11 cellular contexts compared by ENCODE assay signal in genomic region chrX:38811515-38812239, GRCh38. TPM values are rescaled to one million over a fixed set of nuclear protein-coding genes. Genes with fewer than 3 reads are reported as not detected.
DNase-seq lines count a peak whose midpoint lies in the region; ATAC-seq lines count a peak whose summit lies in the region.
"Had no signal": no experiment of that assay in that cellular context is flagged by ENCODE, and none has a peak within 500 bp of the region (broad histone marks: within the 10 kb centered on the region; RNA-seq: fewer than 3 reads in every experiment).

No MANE protein-coding gene starts in this region.

- DNase-seq in activated T-cell treated with anti-CD3 and anti-CD28 coated beads, Interleukin-2, amount 50 U/mL, for 72 hours, result peak in 1 of 2 donors; percentile 27
- DNase-seq in activated T-cell treated with anti-CD3 and anti-CD28 coated beads for 4 hours (no peak), DMS153 treated with DMSO at 0.1 percent for 48 hours (lab: John Stamatoyannopoulos, UW; ENCODE audit: unreplicated experiment) (no peak), SW 1271 (lab: John Stamatoyannopoulos, UW) (no peak)
- no peak for DNase-seq in effector memory CD4-positive, alpha-beta T cell
- DNase-seq: NCI-H1048, NCI-H69 had no signal

- no peaks in the 10 kb centered on the region for H3K9me3 ChIP-seq in effector memory CD4-positive, alpha-beta T cell (ENCODE audit: control insufficient read depth, low read length)

- no peaks in the 10 kb centered on the region for H3K27me3 Mint-ChIP-seq in activated T-cell treated with anti-CD3 and anti-CD28 coated beads, Interleukin-2, amount 50 U/mL, for 72 hours (ENCODE audit: low read depth)
- no peaks in the 10 kb centered on the region for H3K27me3 Mint-ChIP-seq in T-helper 1 cell treated with Interleukin-12 subunit alpha and Interleukin-12 subunit beta and Interleukin-4 antibody, amounts not matched to agents 30 μg/mL and 1 μg/mL, for 36 hours (ENCODE audit: low read depth)
- no peaks in the 10 kb centered on the region for H3K27me3 Mint-ChIP-seq in stimulated activated naive CD8-positive, alpha-beta T cell treated with anti-CD3 and anti-CD28 coated beads, Interleukin-15, Interleukin-2, amounts not matched to agents 100 ng/mL and 50 ng/mL, for 24 hours
- H3K27me3 Mint-ChIP-seq: dendritic cell treated with granulocyte-macrophage colony-stimulating factor and Interleukin-4, amounts not matched to agents 40 ng/mL and 50 ng/mL, for 4 days had no signal

- H3K27me3 ChIP-seq in effector memory CD4-positive, alpha-beta T cell (replicated peaks; ENCODE audit: control insufficient read depth, insufficient read depth, low read length, poor library complexity, severe bottlenecking), result no peaks in the 10 kb centered on the region

- peaks cover 0 to 1% of the 10 kb centered on the region in 2 donors for H3K9me3 Mint-ChIP-seq in activated T-cell treated with anti-CD3 and anti-CD28 coated beads, Interleukin-2, amount 50 U/mL, for 72 hours
- H3K9me3 Mint-ChIP-seq in T-helper 1 cell treated with Interleukin-12 subunit alpha and Interleukin-12 subunit beta and Interleukin-4 antibody, amounts not matched to agents 30 μg/mL and 1 μg/mL, for 36 hours, result peaks cover 5% of the 10 kb centered on the region
- H3K9me3 Mint-ChIP-seq in stimulated activated naive CD8-positive, alpha-beta T cell treated with anti-CD3 and anti-CD28 coated beads, Interleukin-15, Interleukin-2, amounts not matched to agents 100 ng/mL and 50 ng/mL, for 24 hours, result no peaks in the 10 kb centered on the region
- H3K9me3 Mint-ChIP-seq: dendritic cell treated with granulocyte-macrophage colony-stimulating factor and Interleukin-4, amounts not matched to agents 40 ng/mL and 50 ng/mL, for 4 days had no signal

- H3K36me3 Mint-ChIP-seq in activated T-cell treated with anti-CD3 and anti-CD28 coated beads, Interleukin-2, amount 50 U/mL, for 72 hours (ENCODE audit: insufficient read depth in 2 of 2), result peaks cover 2 to 15% of the 10 kb centered on the region in 2 donors
- H3K36me3 Mint-ChIP-seq in T-helper 1 cell treated with Interleukin-12 subunit alpha and Interleukin-12 subunit beta and Interleukin-4 antibody, amounts not matched to agents 30 μg/mL and 1 μg/mL, for 36 hours (ENCODE audit: low read depth), result peaks cover 4% of the 10 kb centered on the region
- H3K36me3 Mint-ChIP-seq in stimulated activated naive CD8-positive, alpha-beta T cell treated with anti-CD3 and anti-CD28 coated beads, Interleukin-15, Interleukin-2, amounts not matched to agents 100 ng/mL and 50 ng/mL, for 24 hours (ENCODE audit: low read depth), result peaks cover 6% of the 10 kb centered on the region

- H3K27ac ChIP-seq in effector memory CD4-positive, alpha-beta T cell (ENCODE audit: insufficient read depth, low read length, poor library complexity, severe bottlenecking), result peak overlapping the region; percentile 65

- H3K4me1 ChIP-seq in effector memory CD4-positive, alpha-beta T cell (ENCODE audit: control insufficient read depth, insufficient read depth, low read length, poor library complexity, severe bottlenecking), result peaks cover 23% of the 10 kb centered on the region

- ATAC-seq in activated T-cell treated with anti-CD3 and anti-CD28 coated beads, Interleukin-2, amount 50 U/mL, for 72 hours (replicated peaks in 1 of 2), result peak; percentile 78 to 85
- ATAC-seq in HG03175 (IDR thresholded peaks at IDR 0.05; ENCODE audit: unreplicated experiment), result no peak

- no peaks in the 10 kb centered on the region for H3K36me3 ChIP-seq in effector memory CD4-positive, alpha-beta T cell (ENCODE audit: control insufficient read depth, insufficient read depth, low read length)

- peak overlapping the region; percentile 89 for H3K27ac Mint-ChIP-seq in activated T-cell treated with anti-CD3 and anti-CD28 coated beads, Interleukin-2, amount 50 U/mL, for 72 hours
- H3K27ac Mint-ChIP-seq in T-helper 1 cell treated with Interleukin-12 subunit alpha and Interleukin-12 subunit beta and Interleukin-4 antibody, amounts not matched to agents 30 μg/mL and 1 μg/mL, for 36 hours, result peak overlapping the region; percentile 84
- H3K27ac Mint-ChIP-seq in stimulated activated naive CD8-positive, alpha-beta T cell treated with anti-CD3 and anti-CD28 coated beads, Interleukin-15, Interleukin-2, amounts not matched to agents 100 ng/mL and 50 ng/mL, for 24 hours, result peak overlapping the region; percentile 83
- H3K27ac Mint-ChIP-seq: dendritic cell treated with granulocyte-macrophage colony-stimulating factor and Interleukin-4, amounts not matched to agents 40 ng/mL and 50 ng/mL, for 4 days had no signal

- H3K4me3 Mint-ChIP-seq in activated T-cell treated with anti-CD3 and anti-CD28 coated beads, Interleukin-2, amount 50 U/mL, for 72 hours, result peak overlapping the region; percentile 60 to 92
- peak overlapping the region; percentile 60 for H3K4me3 Mint-ChIP-seq in T-helper 1 cell treated with Interleukin-12 subunit alpha and Interleukin-12 subunit beta and Interleukin-4 antibody, amounts not matched to agents 30 μg/mL and 1 μg/mL, for 36 hours
- H3K4me3 Mint-ChIP-seq in stimulated activated naive CD8-positive, alpha-beta T cell treated with anti-CD3 and anti-CD28 coated beads, Interleukin-15, Interleukin-2, amounts not matched to agents 100 ng/mL and 50 ng/mL, for 24 hours, result peak overlapping the region; percentile 63
- H3K4me3 Mint-ChIP-seq: dendritic cell treated with granulocyte-macrophage colony-stimulating factor and Interleukin-4, amounts not matched to agents 40 ng/mL and 50 ng/mL, for 4 days had no signal

- H3K4me3 ChIP-seq in effector memory CD4-positive, alpha-beta T cell (ENCODE audit: insufficient read depth, low read depth, low read length, poor library complexity, severe bottlenecking), result no peak overlapping the region

- peaks cover 42% of the 10 kb centered on the region for H3K4me1 Mint-ChIP-seq in activated T-cell treated with anti-CD3 and anti-CD28 coated beads, Interleukin-2, amount 50 U/mL, for 72 hours (ENCODE audit: low read depth)
- H3K4me1 Mint-ChIP-seq in T-helper 1 cell treated with Interleukin-12 subunit alpha and Interleukin-12 subunit beta and Interleukin-4 antibody, amounts not matched to agents 30 μg/mL and 1 μg/mL, for 36 hours (ENCODE audit: low read depth), result peaks cover 40% of the 10 kb centered on the region
- H3K4me1 Mint-ChIP-seq in stimulated activated naive CD8-positive, alpha-beta T cell treated with anti-CD3 and anti-CD28 coated beads, Interleukin-15, Interleukin-2, amounts not matched to agents 100 ng/mL and 50 ng/mL, for 24 hours (ENCODE audit: low read depth), result peaks cover 54% of the 10 kb centered on the region

RNA-seq across cellular contexts. Expression of gene MID1IP1, which starts 10.4 kb away (rescaled TPM):
- total RNA-seq in activated T-cell treated with anti-CD3 and anti-CD28 coated beads, Interleukin-2, amount 50 U/mL, for 72 hours, result 100 to 1,000 TPM; 118 to 133 TPM
